10 cellular contexts compared by ENCODE assay signal in the genomic region with DNA sequence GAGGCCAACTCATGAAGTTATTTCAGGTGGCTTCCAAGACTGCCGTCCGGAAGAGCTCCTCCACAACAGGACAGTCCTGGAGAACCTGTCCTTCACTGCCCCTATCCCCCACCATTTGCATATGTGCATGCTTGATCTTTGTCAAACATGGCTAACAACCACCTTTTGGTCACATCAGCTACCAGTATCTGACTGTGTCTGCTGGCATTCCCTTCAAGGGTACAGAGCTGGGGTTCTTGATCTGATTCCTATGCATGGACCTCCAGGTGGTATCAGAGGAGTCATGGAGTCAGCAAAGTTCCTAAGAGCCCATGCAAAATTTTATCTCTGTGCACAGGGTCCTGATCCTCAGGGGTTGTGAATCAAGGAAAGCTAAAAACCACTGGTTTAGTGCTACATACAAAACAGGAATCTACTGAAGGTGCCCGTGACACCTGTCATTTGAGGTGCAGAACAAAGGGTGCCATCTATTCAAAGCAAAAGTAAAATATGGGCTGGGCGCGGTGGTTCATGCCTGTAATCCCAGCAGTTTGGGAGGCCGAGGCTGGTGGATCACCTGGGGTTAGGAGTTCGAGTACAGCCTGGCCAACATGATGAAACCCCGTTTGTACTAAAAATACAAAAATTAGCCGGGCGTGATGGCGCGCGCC. TPM values are rescaled to one million over a fixed set of nuclear protein-coding genes. Genes with fewer than 3 reads are reported as not detected.
DNase-seq lines count a peak whose midpoint lies in the region; ATAC-seq and TF ChIP-seq lines count a peak whose summit lies in the region.
"Had no signal": no experiment of that assay in that cellular context is flagged by ENCODE, and none has a peak within 500 bp of the region (broad histone marks: within the 10 kb centered on the region; RNA-seq: fewer than 3 reads in every experiment).

No MANE protein-coding gene starts in this region.

- ATAC-seq in T-cell (replicated peaks in 1 of 4): no peak
- ATAC-seq in stimulated activated memory B cell treated with anti-CD40 and anti-IgM and Interleukin-4, amounts not matched to agents 10 μg/mL and 1 μg/mL and 100 μg/mL, for 72 hours: no peak

- no peaks in the 10 kb centered on the region for H3K27me3 ChIP-seq in esophagus (ENCODE audit: control insufficient read depth in 1 of 2, insufficient read depth in 2 of 2, low read length in 2 of 2)
- H3K27me3 ChIP-seq: BLaER1 had no signal

- peak overlapping the region; percentile 82 to 86 for H3K27ac ChIP-seq in esophagus (ENCODE audit: low read depth in 2 of 2, low read length in 1 of 2)
- H3K27ac ChIP-seq: BLaER1 had no signal

- peaks cover 0 to 14% of the 10 kb centered on the region in 2 donors for H3K4me1 ChIP-seq in esophagus (ENCODE audit: control insufficient read depth in 2 of 2, insufficient read depth in 2 of 2, low read length in 1 of 2)

- POLR2A ChIA-PET in T-cell (lab: Charles Lee): interaction anchor here in 1 of 2 donors (0.7 kb wide), 1 partner anchor 478 kb away, joined by 3 read pairs; no protein-coding TSS in a partner anchor

- peak overlapping the region; percentile 93 for H3K4me3 Mint-ChIP-seq in activated naive CD4-positive, alpha-beta T cell treated with anti-CD3 and anti-CD28 coated beads, Interleukin-2, amount 50 U/mL, for 24 hours
- H3K4me3 Mint-ChIP-seq in T-cell (peak overlapping the region; percentile 73 to 93 (median 91)), endothelial cell (ENCODE audit: unreplicated experiment) (no peak overlapping the region)
- H3K4me3 Mint-ChIP-seq in stimulated activated memory B cell treated with anti-CD40 and anti-IgM and Interleukin-4, amounts not matched to agents 10 μg/mL and 1 μg/mL and 100 μg/mL, for 72 hours: peak overlapping the region; percentile 91

- no peaks in the 10 kb centered on the region for H3K9me3 Mint-ChIP-seq in activated naive CD4-positive, alpha-beta T cell treated with anti-CD3 and anti-CD28 coated beads, Interleukin-2, amount 50 U/mL, for 24 hours
- no peaks in the 10 kb centered on the region for H3K9me3 Mint-ChIP-seq in T-cell
- no peaks in the 10 kb centered on the region for H3K9me3 Mint-ChIP-seq in stimulated activated memory B cell treated with anti-CD40 and anti-IgM and Interleukin-4, amounts not matched to agents 10 μg/mL and 1 μg/mL and 100 μg/mL, for 72 hours
- H3K9me3 Mint-ChIP-seq in endothelial cell (ENCODE audit: unreplicated experiment): no peaks in the 10 kb centered on the region

- H3K36me3 ChIP-seq in esophagus (ENCODE audit: control insufficient read depth in 2 of 2, insufficient read depth in 2 of 2, low read length in 1 of 2): peaks cover 0 to 2% of the 10 kb centered on the region in 2 donors

- H3K27ac Mint-ChIP-seq in activated naive CD4-positive, alpha-beta T cell treated with anti-CD3 and anti-CD28 coated beads, Interleukin-2, amount 50 U/mL, for 24 hours: peak overlapping the region; percentile 98
- H3K27ac Mint-ChIP-seq in T-cell (peak overlapping the region; percentile 84 to 96), endothelial cell (ENCODE audit: unreplicated experiment) (no peak overlapping the region)
- H3K27ac Mint-ChIP-seq in stimulated activated memory B cell treated with anti-CD40 and anti-IgM and Interleukin-4, amounts not matched to agents 10 μg/mL and 1 μg/mL and 100 μg/mL, for 72 hours: peak overlapping the region; percentile 95

- DNase-seq in activated naive CD4-positive, alpha-beta T cell treated with anti-CD3 and anti-CD28 coated beads, Interleukin-2, amount 50 U/mL, for 16 hours: no peak
- DNase-seq in T-cell: no peak
- DNase-seq in endothelial cell (ENCODE audit: low spot score): no peak
- no peak for DNase-seq in HuH-7.5 (ENCODE audit: low spot score)
- DNase-seq in Ammon's horn (ENCODE audit: low spot score): no peak
- DNase-seq: activated CD8-positive, alpha-beta memory T cell treated with anti-CD3 and anti-CD28 coated beads, Interleukin-2, amount 50 U/mL, for 4 hours had no signal

- no peaks in the 10 kb centered on the region for H3K9me3 ChIP-seq in esophagus (ENCODE audit: control insufficient read depth in 2 of 2, insufficient read depth in 1 of 2, low read depth in 1 of 2, low read length in 1 of 2)

- CTCF ChIA-PET in T-cell (lab: Charles Lee): interaction anchor here in 1 of 2 donors (0.6 to 2.1 kb wide), 6 partner anchors 18 to 34 kb away, joined by 3 to 17 read pairs (median 4); a partner anchor contains a TSS

- peaks cover 16% of the 10 kb centered on the region for H3K36me3 Mint-ChIP-seq in activated naive CD4-positive, alpha-beta T cell treated with anti-CD3 and anti-CD28 coated beads, Interleukin-2, amount 50 U/mL, for 24 hours
- H3K36me3 Mint-ChIP-seq in T-cell (peaks cover 9% of the 10 kb centered on the region), endothelial cell (ENCODE audit: low read depth, unreplicated experiment) (peaks cover 9% of the 10 kb centered on the region)
- peaks cover 5% of the 10 kb centered on the region for H3K36me3 Mint-ChIP-seq in stimulated activated memory B cell treated with anti-CD40 and anti-IgM and Interleukin-4, amounts not matched to agents 10 μg/mL and 1 μg/mL and 100 μg/mL, for 72 hours

- no peak overlapping the region for H3K4me3 ChIP-seq in esophagus (ENCODE audit: low read depth in 1 of 2, low read length in 2 of 2)
- H3K4me3 ChIP-seq: BLaER1 had no signal

- no peaks in the 10 kb centered on the region for H3K27me3 Mint-ChIP-seq in activated naive CD4-positive, alpha-beta T cell treated with anti-CD3 and anti-CD28 coated beads, Interleukin-2, amount 50 U/mL, for 24 hours
- H3K27me3 Mint-ChIP-seq in T-cell: no peaks in the 10 kb centered on the region
- no peaks in the 10 kb centered on the region for H3K27me3 Mint-ChIP-seq in stimulated activated memory B cell treated with anti-CD40 and anti-IgM and Interleukin-4, amounts not matched to agents 10 μg/mL and 1 μg/mL and 100 μg/mL, for 72 hours
- H3K27me3 Mint-ChIP-seq in endothelial cell (ENCODE audit: unreplicated experiment): no peaks in the 10 kb centered on the region

- no peak for TF ChIP-seq CTCF in endothelial cell (IDR thresholded peaks at IDR 0.05; ENCODE audit: unreplicated experiment)

- H3K4me1 Mint-ChIP-seq in activated naive CD4-positive, alpha-beta T cell treated with anti-CD3 and anti-CD28 coated beads, Interleukin-2, amount 50 U/mL, for 24 hours: peaks cover 80% of the 10 kb centered on the region
- H3K4me1 Mint-ChIP-seq in T-cell (peaks cover 80 to 82% (median 82%) of the 10 kb centered on the region in 3 donors), endothelial cell (ENCODE audit: unreplicated experiment) (peaks cover 16% of the 10 kb centered on the region)
- peaks cover 78% of the 10 kb centered on the region for H3K4me1 Mint-ChIP-seq in stimulated activated memory B cell treated with anti-CD40 and anti-IgM and Interleukin-4, amounts not matched to agents 10 μg/mL and 1 μg/mL and 100 μg/mL, for 72 hours

- WGBS in esophagus, 2 donors: 80 to 82% methylated on average over 13 of the region's 13 CpGs

RNA-seq across cellular contexts. Expression of a gene that starts 3.8 kb away (rescaled TPM):
- total RNA-seq in T-cell: 10 to 100 TPM; 36.0 to 38.1 (median 36.6) TPM
- 1 to 10 TPM; 4.7 to 9.4 TPM for polyA plus RNA-seq in esophagus
- 13.7 TPM for total RNA-seq in endothelial cell (ENCODE audit: unreplicated experiment)

RNA-seq across cellular contexts. Expression of a gene that starts 34.6 kb away (rescaled TPM):
- 10 to 100 TPM in 3 of 5 donors, 1 to 10 TPM in 2; 8.8 to 14.1 (median 11.5) TPM for total RNA-seq in T-cell
- 10 to 100 TPM in 1 of 2 donors, 1 to 10 TPM in 1; 9.2 to 14.7 TPM for polyA plus RNA-seq in esophagus
- 24.4 TPM for total RNA-seq in endothelial cell (ENCODE audit: unreplicated experiment)
